In genomic region chr12:19967486-19967885, GRCh38 we compare ENCODE assay signal across 9 cellular contexts.
A peak's percentile ranks its signal among the peaks of the same experiment; 100 is the strongest.
DNase-seq lines count a peak whose midpoint lies in the region; ATAC-seq and TF ChIP-seq lines count a peak whose summit lies in the region.
"Had no signal": no experiment of that assay in that cellular context is flagged by ENCODE, and none has a peak within 500 bp of the region (broad histone marks: within the 10 kb centered on the region; RNA-seq: fewer than 3 reads in every experiment).

No MANE protein-coding gene starts in this region.

- no peak for TF ChIP-seq EP300 in suprapubic skin (IDR thresholded peaks at IDR 0.05)

- H3K4me2 ChIP-seq in BLaER1 treated with 17β-estradiol and CSF1 and Interleukin-3, amounts not matched to agents 10 nM and 100 nM = peak overlapping the region; percentile 14 to 79 (median 64); a peak in 21 of 22 replicates

- no peak overlapping the region for H3K27ac Mint-ChIP-seq in natural killer cell

- peak overlapping the region in 9 of 11 experiments; percentile 47 to 82 (median 62); a peak in 17 of 22 replicates for H3K27ac ChIP-seq in BLaER1 treated with 17β-estradiol and CSF1 and Interleukin-3, amounts not matched to agents 10 nM and 100 nM
- H3K27ac ChIP-seq in brain microvascular endothelial cell (peak overlapping the region; percentile 87), mesodermal cell (ENCODE audit: low read depth, low read length, severe bottlenecking) (peak overlapping the region; percentile 86), suprapubic skin (no peak overlapping the region)

- TF ChIP-seq CTCF in brain microvascular endothelial cell (IDR thresholded peaks at IDR 0.05; ENCODE audit: low read depth, low read length, missing control alignments) (no peak), suprapubic skin (IDR thresholded peaks at IDR 0.05) (no peak), natural killer cell (IDR thresholded peaks at IDR 0.05) (no peak)

- H3K4me1 ChIP-seq in BLaER1 treated with 17β-estradiol and CSF1 and Interleukin-3, amounts not matched to agents 10 nM and 100 nM = peaks cover 20 to 32% (median 24%) of the 10 kb centered on the region in 10 experiments
- H3K4me1 ChIP-seq in mesodermal cell (ENCODE audit: control insufficient read depth, insufficient read depth, low read length, poor library complexity, severe bottlenecking) (peaks cover 65% of the 10 kb centered on the region), suprapubic skin (peaks cover 9% of the 10 kb centered on the region)

- in situ Hi-C loops in brain microvascular endothelial cell (cut with HindIII; ENCODE audit: low pct_ligation_motif_present, low sequenced_read_pairs) = no loop called here

- no peaks in the 10 kb centered on the region for H3K27me3 ChIP-seq in BLaER1 treated with 17β-estradiol and CSF1 and Interleukin-3, amounts not matched to agents 10 nM and 100 nM
- no peaks in the 10 kb centered on the region for H3K27me3 ChIP-seq in brain microvascular endothelial cell (replicated peaks)
- H3K27me3 ChIP-seq in suprapubic skin = no peaks in the 10 kb centered on the region
- H3K27me3 ChIP-seq: tibial nerve had no signal

- peaks cover 0 to 3% of the 10 kb centered on the region in 2 donors for H3K4me1 Mint-ChIP-seq in natural killer cell

- intact Hi-C loops in natural killer cell (cut with micrococcal nuclease) = no loop called here

- H3K9me3 ChIP-seq in BLaER1 treated with 17β-estradiol and CSF1 and Interleukin-3, amounts not matched to agents 10 nM and 100 nM (replicated peaks in 1 of 11) = no peaks in the 10 kb centered on the region
- H3K9me3 ChIP-seq in mesodermal cell (ENCODE audit: control insufficient read depth, low read length) (no peaks in the 10 kb centered on the region), suprapubic skin (no peaks in the 10 kb centered on the region)
- H3K9me3 ChIP-seq: tibial nerve had no signal

- peak; percentile 95 for DNase-seq in NCI-H146 (lab: John Stamatoyannopoulos, UW)
- DNase-seq in brain microvascular endothelial cell = peak; percentile 98
- DNase-seq in suprapubic skin (ENCODE audit: low spot score in 2 of 2) = no peak
- no peak for DNase-seq in natural killer cell
- DNase-seq in cerebellar cortex (ENCODE audit: low spot score) = no peak

- no peak overlapping the region for H3K4me3 Mint-ChIP-seq in natural killer cell

- H3K36me3 Mint-ChIP-seq in natural killer cell = no peaks in the 10 kb centered on the region

- peak overlapping the region in 3 of 11 experiments; percentile 26 to 59 (median 47); a peak in 6 of 22 replicates for H3K9ac ChIP-seq in BLaER1 treated with 17β-estradiol and CSF1 and Interleukin-3, amounts not matched to agents 10 nM and 100 nM

- no peak overlapping the region for H3K4me3 ChIP-seq in BLaER1 treated with 17β-estradiol and CSF1 and Interleukin-3, amounts not matched to agents 10 nM and 100 nM
- H3K4me3 ChIP-seq in brain microvascular endothelial cell (ENCODE audit: low read depth, low read length) = no peak overlapping the region
- no peak overlapping the region for H3K4me3 ChIP-seq in mesodermal cell (ENCODE audit: extremely low read depth, insufficient read depth, low read length, poor library complexity, severe bottlenecking)
- no peak overlapping the region for H3K4me3 ChIP-seq in suprapubic skin
- H3K4me3 ChIP-seq: tibial nerve had no signal

- no peaks in the 10 kb centered on the region for H3K27me3 Mint-ChIP-seq in natural killer cell (ENCODE audit: low read depth in 2 of 2)

- H3K36me3 ChIP-seq in BLaER1 treated with 17β-estradiol and CSF1 and Interleukin-3, amounts not matched to agents 10 nM and 100 nM = no peaks in the 10 kb centered on the region
- H3K36me3 ChIP-seq in brain microvascular endothelial cell (replicated peaks) (no peaks in the 10 kb centered on the region), mesodermal cell (ENCODE audit: control insufficient read depth, insufficient read depth, low read length) (no peaks in the 10 kb centered on the region), suprapubic skin (no peaks in the 10 kb centered on the region)
- H3K36me3 ChIP-seq: tibial nerve had no signal

- no peaks in the 10 kb centered on the region for H3K9me3 Mint-ChIP-seq in natural killer cell

- no peaks in the 10 kb centered on the region for H4K20me1 ChIP-seq in BLaER1 treated with 17β-estradiol and CSF1 and Interleukin-3, amounts not matched to agents 10 nM and 100 nM

- no peak for TF ChIP-seq POLR2A in suprapubic skin (IDR thresholded peaks at IDR 0.05)

- 0 to 20% methylated on average over 1 of the region's 2 CpGs for WGBS in mesodermal cell (ENCODE audit: insufficient coverage in 2 of 2), 2 experiments
- 3% methylated on average over 2 of the region's 2 CpGs for WGBS in suprapubic skin

- no peak for ATAC-seq in natural killer cell
- no peak for ATAC-seq in HG02852 (IDR thresholded peaks at IDR 0.05; ENCODE audit: unreplicated experiment)

Comparison
In these comparisons a context has a peak if more than half of its experiments do, and no peak if none do; other contexts are left out.
1. DNase-seq: peak in NCI-H146 (single experiment) and brain microvascular endothelial cell (single experiment); none in suprapubic skin (0 of 2), natural killer cell (single experiment) and cerebellar cortex (single experiment).